In the genomic region with DNA sequence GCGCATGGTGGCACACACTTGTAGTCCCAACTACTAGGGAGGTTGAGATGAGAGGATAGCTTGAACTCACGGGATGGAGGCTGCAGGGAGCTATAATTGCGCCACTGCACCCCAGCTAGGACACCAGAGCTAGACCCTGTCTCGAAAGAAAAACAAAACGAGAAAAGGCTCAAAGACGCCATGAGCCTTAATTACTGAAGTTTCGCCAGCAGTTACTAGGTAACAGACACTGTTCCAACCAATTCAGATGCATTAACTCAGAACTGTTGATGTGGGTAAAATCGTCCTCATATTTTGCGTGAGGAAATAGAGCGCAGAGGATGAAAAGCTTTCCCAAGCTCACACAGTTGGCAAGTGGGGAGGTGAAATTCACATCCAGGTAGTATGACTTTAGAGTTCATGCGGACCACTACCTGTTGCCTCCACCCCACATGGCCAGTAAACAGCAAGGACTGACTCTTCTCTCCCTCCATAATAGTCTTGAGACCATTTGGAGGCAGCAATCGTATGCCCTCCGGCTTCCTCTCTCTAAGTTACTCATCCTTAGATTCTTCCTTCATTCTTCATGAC, we compare ENCODE assay signal across 21 cellular contexts. TPM values are rescaled to one million over a fixed set of nuclear protein-coding genes. Genes with fewer than 3 reads are reported as not detected.
"Had no signal": no experiment of that assay in that cellular context is flagged by ENCODE, and none has a peak within 500 bp of the region (broad histone marks: within the 10 kb centered on the region; RNA-seq: fewer than 3 reads in every experiment).

No MANE protein-coding gene starts in this region.

- H3K4me2 ChIP-seq: hepatocyte, neural progenitor cell had no signal

- H3K9ac ChIP-seq: neural progenitor cell, parathyroid adenoma had no signal

- H3K4me1 ChIP-seq: heart right ventricle, left ventricle myocardium inferior, neural progenitor cell, parathyroid adenoma, psoas muscle, suprapubic skin, vagina had no signal

- H3K27me3 ChIP-seq: hepatocyte, neural progenitor cell, neutrophil, suprapubic skin, tibial artery, vagina had no signal

- H3K4me3 ChIP-seq: heart right ventricle, hepatocyte, left ventricle myocardium inferior, lung, neural progenitor cell, psoas muscle, skin epidermis, suprapubic skin, thoracic aorta, tibial artery, vagina had no signal

- H3K36me3 ChIP-seq: heart right ventricle, left ventricle myocardium inferior, neural progenitor cell, neutrophil, suprapubic skin, thoracic aorta, tibial artery, vagina had no signal

- H3K9me3 ChIP-seq: left ventricle myocardium inferior, neutrophil, psoas muscle, suprapubic skin, thoracic aorta, tibial artery, vagina had no signal

- H3K27ac ChIP-seq: heart right ventricle, hepatocyte, left ventricle myocardium inferior, neural progenitor cell, neutrophil, parathyroid adenoma, psoas muscle, skin epidermis, suprapubic skin, thoracic aorta, tibial artery, vagina had no signal

- DNase-seq: heart right ventricle; islet precursor cell; left ventricle myocardium inferior; naive B cell; natural killer cell; nephron progenitor cell; occipital lobe; psoas muscle; stimulated activated CD4-positive, alpha-beta T cell treated with anti-CD3 and anti-CD28 coated beads, Interleukin-4, amount 100 ng/mL, for 24 hours; stimulated activated naive CD4-positive, alpha-beta T cell had no signal

- H2AFZ ChIP-seq: hepatocyte, neural progenitor cell, parathyroid adenoma had no signal

RNA-seq across cellular contexts. Expression of gene INAVA, which starts 40.1 kb away (rescaled TPM):
- total RNA-seq: psoas muscle, subcutaneous adipose tissue had no signal
